In genomic region chr22:49006207-49007012, GRCh38 we compare ENCODE assay signal across 23 cellular contexts.
DNase-seq lines count a peak whose midpoint lies in the region; ATAC-seq, FAIRE-seq and TF ChIP-seq lines count a peak whose summit lies in the region.
"Had no signal": no experiment of that assay in that cellular context is flagged by ENCODE, and none has a peak within 500 bp of the region (broad histone marks: within the 10 kb centered on the region; RNA-seq: fewer than 3 reads in every experiment).

No MANE protein-coding gene starts in this region.

- H3K36me3 ChIP-seq in heart right ventricle (no peaks in the 10 kb centered on the region), neuronal stem cell (replicated peaks in 1 of 2; ENCODE audit: control insufficient read depth in 2 of 2, insufficient read depth in 2 of 2, low read length in 2 of 2) (no peaks in the 10 kb centered on the region)
- H3K36me3 ChIP-seq: BLaER1 treated with 17β-estradiol and CSF1 and Interleukin-3, amounts not matched to agents 10 nM and 100 nM had no signal

- H3K27ac ChIP-seq in heart right ventricle (no peak overlapping the region), neuronal stem cell (replicated peaks; ENCODE audit: low read length) (no peak overlapping the region)
- H3K27ac ChIP-seq: BLaER1 treated with 17β-estradiol and CSF1 and Interleukin-3, amounts not matched to agents 10 nM and 100 nM had no signal

- H3K4me2 ChIP-seq in neuronal stem cell (ENCODE audit: insufficient read depth, low read length, poor library complexity, severe bottlenecking) = no peak overlapping the region
- H3K4me2 ChIP-seq: BLaER1 treated with 17β-estradiol and CSF1 and Interleukin-3, amounts not matched to agents 10 nM and 100 nM had no signal

- no peak overlapping the region for H3K23ac ChIP-seq in neuronal stem cell (ENCODE audit: low read depth, low read length, poor library complexity)

- no peak overlapping the region for H2BK120ac ChIP-seq in neuronal stem cell (ENCODE audit: low read depth, low read length)

- intact Hi-C loops in cardiac septum (cut with DNase I) = no loop called here
- intact Hi-C loops in heart right ventricle (cut with DNase I) = no loop called here

- H3K4me1 ChIP-seq in heart right ventricle (no peaks in the 10 kb centered on the region), neuronal stem cell (ENCODE audit: control insufficient read depth in 2 of 2, insufficient read depth in 1 of 2, low read depth in 1 of 2, low read length in 2 of 2) (peaks cover 0 to 3% of the 10 kb centered on the region in 2 donors)
- H3K4me1 ChIP-seq: BLaER1 treated with 17β-estradiol and CSF1 and Interleukin-3, amounts not matched to agents 10 nM and 100 nM had no signal

- H2BK15ac ChIP-seq in neuronal stem cell (ENCODE audit: low read length) = no peak overlapping the region

- H3K9me3 ChIP-seq in heart right ventricle (peaks cover 0 to 21% (median 0%) of the 10 kb centered on the region in 11 donors), neuronal stem cell (replicated peaks in 1 of 2; ENCODE audit: control insufficient read depth in 2 of 2, insufficient read depth in 1 of 2, low read depth in 1 of 2, low read length in 2 of 2) (peaks cover 0 to 9% of the 10 kb centered on the region in 2 donors)

- no peak for TF ChIP-seq CTCF in heart right ventricle (IDR thresholded peaks at IDR 0.05)

- peak overlapping the region; percentile 70 for H3K18ac ChIP-seq in neuronal stem cell (ENCODE audit: low read length)

- 76 to 81% methylated on average over 11 of the region's 11 CpGs for WGBS in heart right ventricle, 2 donors
- WGBS in neuronal stem cell (ENCODE audit: extremely low coverage in 2 of 2, insufficient read length in 2 of 2, insufficient replicate concordance in 1 of 2), 2 donors = no CpG with 5 or more reads among the region's 11 CpGs

- FAIRE-seq in urothelium cell line (lab: Jason Lieb, UNC) = peak; percentile 92
- FAIRE-seq: D721Med, GM12891, GM18507 had no signal

- H3K27me3 ChIP-seq in heart right ventricle (peaks cover 0 to 21% (median 0%) of the 10 kb centered on the region in 7 donors), neuronal stem cell (ENCODE audit: control insufficient read depth in 3 of 3, insufficient read depth in 3 of 3, low read depth in 1 of 3, low read length in 3 of 3) (no peaks in the 10 kb centered on the region)

- no peak overlapping the region for H2AFZ ChIP-seq in neuronal stem cell (ENCODE audit: low read length)

- H2BK12ac ChIP-seq in neuronal stem cell (ENCODE audit: low read length) = no peak overlapping the region

- H3K14ac ChIP-seq in neuronal stem cell (ENCODE audit: low read length) = peak overlapping the region; percentile 75

- peak overlapping the region; percentile 50 for H3K9ac ChIP-seq in neuronal stem cell (ENCODE audit: low read depth, low read length, poor library complexity)
- H3K9ac ChIP-seq: BLaER1 treated with 17β-estradiol and CSF1 and Interleukin-3, amounts not matched to agents 10 nM and 100 nM had no signal

- H3K4me3 ChIP-seq in heart right ventricle (no peak overlapping the region), neuronal stem cell (ENCODE audit: low read length in 2 of 2) (no peak overlapping the region)
- H3K4me3 ChIP-seq: BLaER1 treated with 17β-estradiol and CSF1 and Interleukin-3, amounts not matched to agents 10 nM and 100 nM had no signal

- no peak overlapping the region for H4K8ac ChIP-seq in neuronal stem cell (ENCODE audit: low read depth, low read length)

- H3K79me1 ChIP-seq in neuronal stem cell (ENCODE audit: low read depth, low read length) = no peaks in the 10 kb centered on the region

- H2BK5ac ChIP-seq in neuronal stem cell (ENCODE audit: low read length) = no peak overlapping the region

- no peak for TF ChIP-seq POLR2A in GM18505 (IDR thresholded peaks at IDR 0.05; ENCODE audit: borderline replicate concordance, extremely low read depth, insufficient read depth, insufficient read length)

- no peak overlapping the region for H4K91ac ChIP-seq in neuronal stem cell (ENCODE audit: low read depth, low read length, poor library complexity)

- H2AK5ac ChIP-seq in neuronal stem cell (ENCODE audit: low read depth, low read length) = no peak overlapping the region

- H3K4ac ChIP-seq in neuronal stem cell (ENCODE audit: low read length) = no peak overlapping the region

- ATAC-seq in heart right ventricle = no peak
- ATAC-seq in HG02970 (IDR thresholded peaks at IDR 0.05; ENCODE audit: low FRiP score, unreplicated experiment) = no peak
- no peak for ATAC-seq in GM18505 (IDR thresholded peaks at IDR 0.05; ENCODE audit: unreplicated experiment)
- ATAC-seq: PC-3 had no signal

- DNase-seq in cardiac septum (ENCODE audit: low spot score) (peak; percentile 70), heart right ventricle (no peak), ecto neural progenitor cell (ENCODE audit: low spot score) (peak; percentile 37), neuronal stem cell (ENCODE audit: low spot score) (no peak), urothelium cell line (ENCODE audit: low spot score) (no peak), NCI-H1105 (lab: John Stamatoyannopoulos, UW) (no peak)
- DNase-seq: CD8-positive, alpha-beta memory T cell; GOT3; HFFc6; IMR-90; NCI-H1436; NCI-H1930; NCI-H2171; NCI-H526; PC-3; RPMI8226; SIG-M5 had no signal

Comparison
In these comparisons a context has a peak if more than half of its experiments do, and no peak if none do; other contexts are left out.
1. DNase-seq: peak in cardiac septum (single experiment) and ecto neural progenitor cell (single experiment); none in heart right ventricle (0 of 2), neuronal stem cell (single experiment), urothelium cell line (single experiment) and NCI-H1105 (single experiment).